ENCODE assay signal across 8 cellular contexts in the genomic region with DNA sequence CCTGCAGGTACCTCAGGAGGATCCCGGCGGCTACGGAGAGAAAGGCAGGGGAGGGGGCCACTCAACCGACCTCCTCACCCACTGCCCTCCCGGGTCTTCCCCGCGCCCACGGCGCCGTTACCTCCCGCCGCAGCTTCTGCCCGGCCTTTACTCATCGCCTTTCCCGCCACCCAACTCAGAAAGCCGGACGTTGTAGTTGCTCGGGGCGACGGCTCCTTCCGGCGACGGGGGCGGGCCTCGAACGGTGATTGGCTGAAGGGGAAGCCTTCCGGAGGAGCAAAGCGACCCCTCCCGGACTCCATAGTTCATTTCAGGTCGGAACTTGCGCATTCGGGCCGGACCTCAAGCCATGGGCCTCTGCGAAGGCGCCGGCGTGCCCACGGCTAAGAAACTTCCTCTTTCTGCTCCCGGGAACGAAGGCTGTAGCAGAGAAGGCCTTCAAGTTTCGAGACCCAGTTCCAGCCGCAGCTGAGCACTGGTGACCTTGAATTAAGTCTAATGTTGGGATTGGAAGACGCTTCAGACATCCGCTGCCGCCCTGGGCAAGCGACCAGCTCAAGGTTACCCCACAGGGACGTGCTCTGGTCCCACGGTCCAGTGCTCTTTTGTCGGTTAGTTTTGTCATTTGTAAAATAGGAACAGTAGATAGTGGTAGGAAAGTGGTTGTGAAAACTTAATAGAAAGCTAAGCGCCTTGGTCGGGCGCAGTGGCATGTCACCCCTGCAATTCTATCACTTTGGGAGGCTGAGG. TPM values are rescaled to one million over a fixed set of nuclear protein-coding genes. Genes with fewer than 3 reads are reported as not detected.
DNase-seq lines count a peak whose midpoint lies in the region; ATAC-seq lines count a peak whose summit lies in the region.

A gene with protein sequence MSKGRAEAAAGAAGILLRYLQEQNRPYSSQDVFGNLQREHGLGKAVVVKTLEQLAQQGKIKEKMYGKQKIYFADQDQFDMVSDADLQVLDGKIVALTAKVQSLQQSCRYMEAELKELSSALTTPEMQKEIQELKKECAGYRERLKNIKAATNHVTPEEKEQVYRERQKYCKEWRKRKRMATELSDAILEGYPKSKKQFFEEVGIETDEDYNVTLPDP (minus strand): TSS at position 198 of the 750 bp plus-strand sequence. CDS start 43 bp downstream, at position 155.

- peak; percentile 96 for DNase-seq in Ammon's horn (ENCODE audit: low spot score)
- DNase-seq in NCI-H460 (ENCODE audit: extremely low read depth, low read depth), result peak; percentile 94
- peak; percentile 95 for DNase-seq in cerebellar cortex (ENCODE audit: low spot score)
- peak; percentile 99 for DNase-seq in islet precursor cell
- peak; percentile 91 for DNase-seq in stimulated activated CD4-positive, alpha-beta T cell treated with anti-CD3 and anti-CD28 coated beads, Interleukin-12 subunit alpha, Interleukin-12 subunit beta, amount 100 ng/mL, for 4 hours

- peak; percentile 79 for ATAC-seq in GM19035 (IDR thresholded peaks at IDR 0.05; ENCODE audit: unreplicated experiment)
- ATAC-seq in HG03354 (IDR thresholded peaks at IDR 0.05; ENCODE audit: poor library complexity, severe bottlenecking, unreplicated experiment), result peak; percentile 80
- ATAC-seq in activated CD4-positive, CD25-positive, alpha-beta regulatory T cell treated with anti-CD3 and anti-CD28 coated beads, Interleukin-2, amount 50 U/mL, for 24 hours, result peak; percentile 92 to 94

RNA-seq across cellular contexts. Expression of the gene that starts here (rescaled TPM):
- total RNA-seq in NCI-H460 (2014; rRNA removed; shearing (Covaris generic)), result 15.0 and 17.1 TPM in 2 replicates
- 35.5 and 69.3 TPM in 2 replicates for polyA plus RNA-seq in NCI-H460 (2014; cell fraction: nucleus; rRNA removed)

Comparison
In these comparisons a context has a peak if more than half of its experiments do, and no peak if none do; other contexts are left out.
1. Peak in every context shown above with its lines: DNase-seq and ATAC-seq.